In the genomic region with DNA sequence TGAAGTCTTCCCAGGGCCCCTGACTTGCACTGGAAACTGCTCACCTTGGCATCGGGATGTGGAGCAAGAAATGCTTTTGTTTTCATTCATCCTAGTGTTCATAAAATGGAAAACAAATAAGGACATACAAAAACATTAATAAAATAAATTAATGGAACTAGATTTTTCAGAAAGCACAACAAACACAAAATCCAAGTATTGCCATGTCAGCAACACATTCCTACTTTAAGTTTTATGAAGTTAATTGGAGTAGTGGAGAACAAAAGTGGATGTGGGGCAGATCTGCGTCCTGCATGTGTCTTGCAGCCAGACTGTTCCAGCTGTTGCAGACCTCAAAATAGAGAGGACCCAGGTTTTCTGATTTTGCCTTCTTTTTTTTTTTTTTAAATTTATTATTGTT, we compare ENCODE assay signal across 9 cellular contexts. TPM values are rescaled to one million over a fixed set of nuclear protein-coding genes. Genes with fewer than 3 reads are reported as not detected.
DNase-seq lines count a peak whose midpoint lies in the region; ATAC-seq and TF ChIP-seq lines count a peak whose summit lies in the region.
"Had no signal": no experiment of that assay in that cellular context is flagged by ENCODE, and none has a peak within 500 bp of the region (broad histone marks: within the 10 kb centered on the region; RNA-seq: fewer than 3 reads in every experiment).

No MANE protein-coding gene starts in this region.

- H3K36me3 ChIP-seq in ascending aorta = peaks cover 11 to 24% of the 10 kb centered on the region in 2 donors

- no peak for DNase-seq in stimulated activated naive CD8-positive, alpha-beta T cell treated with anti-CD3 and anti-CD28 coated beads, Interleukin-15, Interleukin-2, amounts not matched to agents 100 U/mL and 50 U/mL, for 24 hours
- DNase-seq in ascending aorta (ENCODE audit: low spot score in 2 of 2) (no peak), immature natural killer cell (no peak), hippocampal formation (lab: John Stamatoyannopoulos, UW) (no peak), mucosa of gallbladder (ENCODE audit: low spot score) (no peak), left lobe of liver (ENCODE audit: low spot score) (no peak), NCI-H2171 treated with DMSO at 0.1 percent for 48 hours (lab: John Stamatoyannopoulos, UW) (no peak)

- no peaks in the 10 kb centered on the region for H3K27me3 ChIP-seq in ascending aorta

- peaks cover 0 to 10% of the 10 kb centered on the region in 2 donors for H3K4me1 ChIP-seq in ascending aorta

- intact Hi-C loops in ascending aorta (cut with DNase I) = no loop called here

- ATAC-seq in stimulated activated naive CD8-positive, alpha-beta T cell treated with anti-CD3 and anti-CD28 coated beads, Interleukin-15, Interleukin-2, amounts not matched to agents 100 U/mL and 50 U/mL, for 24 hours = no peak
- no peak for ATAC-seq in left lobe of liver

- no peak for TF ChIP-seq CTCF in ascending aorta (IDR thresholded peaks at IDR 0.05)

- H3K27ac Mint-ChIP-seq in stimulated activated naive CD8-positive, alpha-beta T cell treated with anti-CD3 and anti-CD28 coated beads, Interleukin-15, Interleukin-2, amounts not matched to agents 100 ng/mL and 50 ng/mL, for 24 hours = no peak overlapping the region
- peak overlapping the region in 1 of 6 donors; percentile 49 for H3K27ac Mint-ChIP-seq in immature natural killer cell
- H3K27ac Mint-ChIP-seq: dendritic cell treated with granulocyte-macrophage colony-stimulating factor and Interleukin-4, amounts not matched to agents 40 ng/mL and 50 ng/mL, for 4 days had no signal

- H3K4me3 Mint-ChIP-seq in stimulated activated naive CD8-positive, alpha-beta T cell treated with anti-CD3 and anti-CD28 coated beads, Interleukin-15, Interleukin-2, amounts not matched to agents 100 ng/mL and 50 ng/mL, for 24 hours = peak overlapping the region; percentile 84
- peak overlapping the region; percentile 81 to 89 (median 86) for H3K4me3 Mint-ChIP-seq in immature natural killer cell

- no peaks in the 10 kb centered on the region for H3K9me3 Mint-ChIP-seq in stimulated activated naive CD8-positive, alpha-beta T cell treated with anti-CD3 and anti-CD28 coated beads, Interleukin-15, Interleukin-2, amounts not matched to agents 100 ng/mL and 50 ng/mL, for 24 hours
- H3K9me3 Mint-ChIP-seq in immature natural killer cell = no peaks in the 10 kb centered on the region
- H3K9me3 Mint-ChIP-seq: dendritic cell treated with granulocyte-macrophage colony-stimulating factor and Interleukin-4, amounts not matched to agents 40 ng/mL and 50 ng/mL, for 4 days had no signal

- H3K36me3 Mint-ChIP-seq in stimulated activated naive CD8-positive, alpha-beta T cell treated with anti-CD3 and anti-CD28 coated beads, Interleukin-15, Interleukin-2, amounts not matched to agents 100 ng/mL and 50 ng/mL, for 24 hours (ENCODE audit: low read depth) = peaks cover 9% of the 10 kb centered on the region
- peaks cover 6 to 16% (median 8%) of the 10 kb centered on the region in 3 donors for H3K36me3 Mint-ChIP-seq in immature natural killer cell

- H3K27me3 Mint-ChIP-seq in stimulated activated naive CD8-positive, alpha-beta T cell treated with anti-CD3 and anti-CD28 coated beads, Interleukin-15, Interleukin-2, amounts not matched to agents 100 ng/mL and 50 ng/mL, for 24 hours = peaks cover 4% of the 10 kb centered on the region
- H3K27me3 Mint-ChIP-seq in immature natural killer cell (ENCODE audit: low read depth in 3 of 3) = no peaks in the 10 kb centered on the region

- H3K27ac ChIP-seq in ascending aorta = no peak overlapping the region

- peak overlapping the region; percentile 53 to 63 for H3K4me3 ChIP-seq in ascending aorta

- no peaks in the 10 kb centered on the region for H3K9me3 ChIP-seq in ascending aorta

- H3K4me1 Mint-ChIP-seq in stimulated activated naive CD8-positive, alpha-beta T cell treated with anti-CD3 and anti-CD28 coated beads, Interleukin-15, Interleukin-2, amounts not matched to agents 100 ng/mL and 50 ng/mL, for 24 hours (ENCODE audit: low read depth) = peaks cover 10% of the 10 kb centered on the region
- peaks cover 11 to 15% of the 10 kb centered on the region in 2 donors for H3K4me1 Mint-ChIP-seq in immature natural killer cell

RNA-seq across cellular contexts. Expression of a gene that starts 32.9 kb away (rescaled TPM):
- total RNA-seq in ascending aorta (23.3 TPM), mucosa of gallbladder (104 TPM), left lobe of liver (15.3 TPM)
- polyA plus RNA-seq in immature natural killer cell = 100 to 1,000 TPM; 386 to 451 (median 444) TPM
